20 cellular contexts compared by ENCODE assay signal in the genomic region with DNA sequence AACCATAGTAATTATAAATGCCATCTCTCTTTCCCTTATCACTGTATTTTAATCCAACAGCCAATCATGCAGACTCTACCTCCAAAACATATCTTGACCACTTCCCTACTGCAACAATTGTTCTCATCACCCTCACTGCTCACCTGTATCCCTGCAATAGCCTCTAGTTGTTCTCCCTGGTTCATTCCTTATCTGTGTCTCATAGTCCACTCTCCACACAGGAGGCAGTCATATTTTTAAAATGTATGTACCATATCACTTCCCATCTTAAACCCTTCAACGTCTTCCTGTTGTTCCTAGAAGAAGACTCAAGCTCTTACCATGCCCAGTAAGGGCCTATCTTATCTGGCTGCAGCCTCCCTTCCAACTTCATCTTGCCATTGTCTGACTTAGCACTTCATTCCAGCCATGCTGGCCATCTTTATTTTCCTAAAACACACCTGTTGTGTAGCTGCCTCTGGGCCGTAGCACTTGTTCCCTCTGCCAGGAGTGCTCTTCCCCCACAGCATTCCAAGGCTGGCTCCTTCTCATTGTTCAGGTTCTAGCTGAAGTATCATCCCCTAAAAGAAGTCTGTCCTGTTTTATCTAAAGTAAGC. TPM values are rescaled to one million over a fixed set of nuclear protein-coding genes. Genes with fewer than 3 reads are reported as not detected.
DNase-seq lines count a peak whose midpoint lies in the region; ATAC-seq lines count a peak whose summit lies in the region.
"Had no signal": no experiment of that assay in that cellular context is flagged by ENCODE, and none has a peak within 500 bp of the region (broad histone marks: within the 10 kb centered on the region; RNA-seq: fewer than 3 reads in every experiment).

No MANE protein-coding gene starts in this region.

- H3K18ac ChIP-seq in mesenchymal stem cell (ENCODE audit: low read depth in 1 of 2, low read length in 2 of 2) = peak overlapping the region; percentile 26 to 62

- H3K4me1 Mint-ChIP-seq in activated T-cell treated with anti-CD3 and anti-CD28 coated beads, Interleukin-2, amount 50 U/mL, for 72 hours (ENCODE audit: low read depth) = no peaks in the 10 kb centered on the region
- H3K4me1 Mint-ChIP-seq: activated CD4-positive, alpha-beta T cell treated with anti-CD3 and anti-CD28 coated beads for 36 hours had no signal

- no peak overlapping the region for H3K23ac ChIP-seq in mesenchymal stem cell (ENCODE audit: low read length in 2 of 2)

- no peaks in the 10 kb centered on the region for H3K36me3 Mint-ChIP-seq in activated T-cell treated with anti-CD3 and anti-CD28 coated beads, Interleukin-2, amount 50 U/mL, for 72 hours (ENCODE audit: insufficient read depth in 2 of 2)
- H3K36me3 Mint-ChIP-seq: CD8-positive, alpha-beta T cell; naive thymus-derived CD8-positive, alpha-beta T cell had no signal

- H3K27ac ChIP-seq in right cardiac atrium (ENCODE audit: low read length) (peak overlapping the region; percentile 76), mesenchymal stem cell (ENCODE audit: low read length, poor library complexity, severe bottlenecking) (peak overlapping the region; percentile 52), aorta (ENCODE audit: low read depth in 1 of 2, low read length in 2 of 2) (peak overlapping the region; percentile 70 to 95)
- H3K27ac ChIP-seq: left lung had no signal

- H3K14ac ChIP-seq in mesenchymal stem cell (ENCODE audit: low read length in 2 of 2) = no peak overlapping the region

- no peak overlapping the region for H2BK120ac ChIP-seq in mesenchymal stem cell (ENCODE audit: low read depth, low read length)

- H4K8ac ChIP-seq in mesenchymal stem cell (ENCODE audit: low read length) = peak overlapping the region; percentile 82

- H3K4ac ChIP-seq in mesenchymal stem cell (ENCODE audit: low read depth in 1 of 2, low read length in 2 of 2) = no peak overlapping the region

- intact Hi-C loops in right cardiac atrium (cut with DNase I) (no loop called here), Right ventricle myocardium inferior (cut with DNase I) (loop anchor here (2.0 kb wide), 1 partner anchor 26 kb away; no protein-coding TSS in a partner anchor), aorta (cut with DNase I) (loop anchor here (2.0 to 5.0 kb wide), 2 partner anchors 28 to 125 kb away; a partner anchor contains a TSS)

- peaks cover 6% of the 10 kb centered on the region for H3K27me3 Mint-ChIP-seq in activated T-cell treated with anti-CD3 and anti-CD28 coated beads, Interleukin-2, amount 50 U/mL, for 72 hours (ENCODE audit: low read depth)
- H3K27me3 Mint-ChIP-seq: progenitor cell of endocrine pancreas had no signal

- no peaks in the 10 kb centered on the region for H3K9me3 ChIP-seq in right cardiac atrium (ENCODE audit: control insufficient read depth, low read length)
- H3K9me3 ChIP-seq in mesenchymal stem cell (ENCODE audit: control insufficient read depth, low read length) = no peaks in the 10 kb centered on the region
- H3K9me3 ChIP-seq in aorta (ENCODE audit: control insufficient read depth, low read length) = no peaks in the 10 kb centered on the region
- H3K9me3 ChIP-seq: left lung had no signal

- H3K4me3 ChIP-seq in right cardiac atrium (ENCODE audit: low read length) (no peak overlapping the region), mesenchymal stem cell (ENCODE audit: insufficient read depth in 1 of 2, low read depth in 1 of 2, low read length in 2 of 2) (no peak overlapping the region), aorta (ENCODE audit: low read length in 2 of 2) (no peak overlapping the region)
- H3K4me3 ChIP-seq: left lung had no signal

- no peaks in the 10 kb centered on the region for H3K79me1 ChIP-seq in mesenchymal stem cell (replicated peaks; ENCODE audit: low read length, poor library complexity, severe bottlenecking)

- WGBS in right cardiac atrium = 72% methylated on average over 2 of the region's 2 CpGs
- WGBS in mesenchymal stem cell = 19% methylated on average over 2 of the region's 2 CpGs
- 72 to 78% methylated on average over 2 of the region's 2 CpGs for WGBS in aorta, 2 donors

- H2AK5ac ChIP-seq in mesenchymal stem cell (ENCODE audit: low read length, severe bottlenecking) = peak overlapping the region; percentile 65

- DNase-seq in right cardiac atrium (no peak), Right ventricle myocardium inferior (ENCODE audit: missing footprints) (no peak), amniotic epithelial cell (ENCODE audit: low read depth) (peak; percentile 24), mesenchymal stem cell (peak; percentile 18), aorta (no peak), inferior parietal cortex (ENCODE audit: extremely low spot score) (no peak)
- no peak for DNase-seq in activated T-cell treated with anti-CD3 and anti-CD28 coated beads, Interleukin-2, amount 50 U/mL, for 72 hours
- DNase-seq: activated CD4-positive, alpha-beta T cell treated with anti-CD3 and anti-CD28 coated beads for 36 hours; activated naive CD4-positive, alpha-beta T cell; CD8-positive, alpha-beta T cell; DND-41; Karpas-422; left lung; naive thymus-derived CD8-positive, alpha-beta T cell; NCI-H1417 treated with DMSO at 0.1 percent for 48 hours; NCI-H345; SHP77 had no signal

- peak overlapping the region; percentile 9 for H4K91ac ChIP-seq in mesenchymal stem cell (ENCODE audit: low read length)

- no peak overlapping the region for H3K27ac Mint-ChIP-seq in activated T-cell treated with anti-CD3 and anti-CD28 coated beads, Interleukin-2, amount 50 U/mL, for 72 hours
- H3K27ac Mint-ChIP-seq: activated CD4-positive, alpha-beta T cell treated with anti-CD3 and anti-CD28 coated beads for 36 hours; CD8-positive, alpha-beta T cell; naive thymus-derived CD8-positive, alpha-beta T cell; progenitor cell of endocrine pancreas; T-helper 2 cell treated with Interferon-gamma antibody and Interleukin-4, amounts not matched to agents 5 μg/mL and 100 μg/mL, for 36 hours had no signal

- H3K36me3 ChIP-seq in mesenchymal stem cell (ENCODE audit: control insufficient read depth in 1 of 2, insufficient read depth in 2 of 2, low read depth in 1 of 2, low read length in 2 of 2) (no peaks in the 10 kb centered on the region), aorta (ENCODE audit: control insufficient read depth in 1 of 2, insufficient read depth in 2 of 2, low read length in 1 of 2) (no peaks in the 10 kb centered on the region)
- H3K36me3 ChIP-seq: left lung had no signal

- no peak overlapping the region for H3K4me3 Mint-ChIP-seq in activated T-cell treated with anti-CD3 and anti-CD28 coated beads, Interleukin-2, amount 50 U/mL, for 72 hours
- H3K4me3 Mint-ChIP-seq: activated CD4-positive, alpha-beta T cell treated with anti-CD3 and anti-CD28 coated beads for 36 hours; CD8-positive, alpha-beta T cell; naive thymus-derived CD8-positive, alpha-beta T cell; T-helper 2 cell treated with Interferon-gamma antibody and Interleukin-4, amounts not matched to agents 5 μg/mL and 100 μg/mL, for 36 hours had no signal

- H3K4me1 ChIP-seq in right cardiac atrium (ENCODE audit: control insufficient read depth, insufficient read depth, low read length) = peaks cover 2% of the 10 kb centered on the region
- H3K4me1 ChIP-seq in mesenchymal stem cell (ENCODE audit: control insufficient read depth, insufficient read depth, low read depth, low read length) = peaks cover 2% of the 10 kb centered on the region
- H3K4me1 ChIP-seq in aorta (ENCODE audit: control insufficient read depth in 1 of 2, insufficient read depth in 2 of 2, low read length in 2 of 2) = peaks cover 5 to 7% of the 10 kb centered on the region in 2 donors

- no peak for ATAC-seq in right cardiac atrium
- no peak for ATAC-seq in Right ventricle myocardium inferior
- no peak for ATAC-seq in aorta (ENCODE audit: low FRiP score)
- ATAC-seq in activated T-cell treated with anti-CD3 and anti-CD28 coated beads, Interleukin-2, amount 50 U/mL, for 72 hours (replicated peaks in 1 of 2) = no peak
- no peak for ATAC-seq in HG03521 (IDR thresholded peaks at IDR 0.05; ENCODE audit: unreplicated experiment)
- ATAC-seq: activated CD4-positive, alpha-beta T cell treated with anti-CD3 and anti-CD28 coated beads for 36 hours; CD8-positive, alpha-beta T cell; naive thymus-derived CD8-positive, alpha-beta T cell had no signal

- no peak overlapping the region for H2AFZ ChIP-seq in mesenchymal stem cell (ENCODE audit: low read depth, low read length)

- H2BK12ac ChIP-seq in mesenchymal stem cell (ENCODE audit: low read length in 2 of 2) = peak overlapping the region; percentile 4 to 98

- H3K9ac ChIP-seq in mesenchymal stem cell (ENCODE audit: low read length) = no peak overlapping the region

- no peaks in the 10 kb centered on the region for H3K9me3 Mint-ChIP-seq in activated T-cell treated with anti-CD3 and anti-CD28 coated beads, Interleukin-2, amount 50 U/mL, for 72 hours
- H3K9me3 Mint-ChIP-seq: CD8-positive, alpha-beta T cell; naive thymus-derived CD8-positive, alpha-beta T cell; T-helper 2 cell treated with Interferon-gamma antibody and Interleukin-4, amounts not matched to agents 5 μg/mL and 100 μg/mL, for 36 hours had no signal

- H3K4me2 ChIP-seq in mesenchymal stem cell (ENCODE audit: low read length, poor library complexity, severe bottlenecking) = no peak overlapping the region

- no peak overlapping the region for H2BK5ac ChIP-seq in mesenchymal stem cell (ENCODE audit: low read depth, low read length, poor library complexity, severe bottlenecking)

- no peak overlapping the region for H2BK15ac ChIP-seq in mesenchymal stem cell (ENCODE audit: low read depth, poor library complexity, severe bottlenecking)

- no peaks in the 10 kb centered on the region for H3K27me3 ChIP-seq in right cardiac atrium (ENCODE audit: control insufficient read depth, insufficient read depth)
- H3K27me3 ChIP-seq in mesenchymal stem cell (ENCODE audit: control insufficient read depth in 1 of 2, insufficient read depth in 1 of 2, low read length in 2 of 2) = no peaks in the 10 kb centered on the region
- no peaks in the 10 kb centered on the region for H3K27me3 ChIP-seq in aorta (ENCODE audit: control insufficient read depth in 1 of 2, insufficient read depth in 2 of 2, low read length in 1 of 2)
- H3K27me3 ChIP-seq: left lung had no signal

RNA-seq across cellular contexts. Expression of a gene that starts 27.8 kb away (rescaled TPM):
- total RNA-seq in right cardiac atrium = 10 to 100 TPM; 10.6 to 47.2 (median 31.2) TPM
- 9.1 TPM for polyA plus RNA-seq in right cardiac atrium
- 34.5 TPM for total RNA-seq in Right ventricle myocardium inferior
- 10.1 TPM for polyA plus RNA-seq in mesenchymal stem cell (2013, experiment 1 of 2)
- polyA plus RNA-seq in mesenchymal stem cell (2013, experiment 2 of 2) = 9.7 TPM
- 10 to 100 TPM; 12.0 to 49.9 TPM for total RNA-seq in aorta
- 1 to 10 TPM; 4.3 to 6.3 TPM for polyA plus RNA-seq in aorta
- total RNA-seq in activated T-cell treated with anti-CD3 and anti-CD28 coated beads, Interleukin-2, amount 50 U/mL, for 72 hours = not detected
- total RNA-seq: activated CD4-positive, alpha-beta T cell treated with anti-CD3 and anti-CD28 coated beads for 36 hours; CD8-positive, alpha-beta T cell had no signal

RNA-seq across cellular contexts. Expression of a gene that starts 42.8 kb away (rescaled TPM):
- 100 to 1,000 TPM in 2 of 4 donors, 10 to 100 TPM in 2; 74.5 to 109 (median 97.9) TPM for total RNA-seq in right cardiac atrium
- polyA plus RNA-seq in right cardiac atrium = 21.5 TPM
- 49.8 TPM for total RNA-seq in Right ventricle myocardium inferior
- polyA plus RNA-seq in mesenchymal stem cell (2013, experiment 1 of 2) = 8.3 TPM
- 7.6 TPM for polyA plus RNA-seq in mesenchymal stem cell (2013, experiment 2 of 2)
- total RNA-seq in aorta = 100 to 1,000 TPM in 1 of 2 donors, 10 to 100 TPM in 1; 43.9 to 109 TPM
- polyA plus RNA-seq in aorta = 10 to 100 TPM; 24.5 to 27.3 TPM
- total RNA-seq in activated T-cell treated with anti-CD3 and anti-CD28 coated beads, Interleukin-2, amount 50 U/mL, for 72 hours = not detected
- total RNA-seq: activated CD4-positive, alpha-beta T cell treated with anti-CD3 and anti-CD28 coated beads for 36 hours; CD8-positive, alpha-beta T cell had no signal
- polyA plus RNA-seq: naive thymus-derived CD8-positive, alpha-beta T cell had no signal

Comparison
In these comparisons a context has a peak if more than half of its experiments do, and no peak if none do; other contexts are left out.
1. intact Hi-C loops: an anchor here in Right ventricle myocardium inferior (2.0 kb wide) and aorta (2.0 to 5.0 kb wide); none called in right cardiac atrium.
2. DNase-seq: peak in amniotic epithelial cell (single experiment) and mesenchymal stem cell (single experiment); none in right cardiac atrium (0 of 3), Right ventricle myocardium inferior (single experiment), aorta (0 of 2), activated T-cell treated with anti-CD3 and anti-CD28 coated beads, Interleukin-2, amount 50 U/mL, for 72 hours (0 of 2) and inferior parietal cortex (single experiment).
3. RNA of a gene that starts 27.8 kb away (total RNA-seq): 12.0 to 49.9 TPM in aorta, 10.6 to 47.2 TPM in right cardiac atrium and 34.5 TPM in Right ventricle myocardium inferior (single experiment); not detected in activated T-cell treated with anti-CD3 and anti-CD28 coated beads, Interleukin-2, amount 50 U/mL, for 72 hours; every median in the first group is over 10 times any median in the second.
4. RNA of a gene that starts 42.8 kb away (total RNA-seq): 43.9 to 109 TPM in aorta, 74.5 to 109 TPM in right cardiac atrium and 49.8 TPM in Right ventricle myocardium inferior (single experiment); not detected in activated T-cell treated with anti-CD3 and anti-CD28 coated beads, Interleukin-2, amount 50 U/mL, for 72 hours; every median in the first group is over 10 times any median in the second.
5. Peak in every context shown above with its lines, with median percentiles within 50 percentile points of each other: H3K27ac ChIP-seq.